In the genomic region with DNA sequence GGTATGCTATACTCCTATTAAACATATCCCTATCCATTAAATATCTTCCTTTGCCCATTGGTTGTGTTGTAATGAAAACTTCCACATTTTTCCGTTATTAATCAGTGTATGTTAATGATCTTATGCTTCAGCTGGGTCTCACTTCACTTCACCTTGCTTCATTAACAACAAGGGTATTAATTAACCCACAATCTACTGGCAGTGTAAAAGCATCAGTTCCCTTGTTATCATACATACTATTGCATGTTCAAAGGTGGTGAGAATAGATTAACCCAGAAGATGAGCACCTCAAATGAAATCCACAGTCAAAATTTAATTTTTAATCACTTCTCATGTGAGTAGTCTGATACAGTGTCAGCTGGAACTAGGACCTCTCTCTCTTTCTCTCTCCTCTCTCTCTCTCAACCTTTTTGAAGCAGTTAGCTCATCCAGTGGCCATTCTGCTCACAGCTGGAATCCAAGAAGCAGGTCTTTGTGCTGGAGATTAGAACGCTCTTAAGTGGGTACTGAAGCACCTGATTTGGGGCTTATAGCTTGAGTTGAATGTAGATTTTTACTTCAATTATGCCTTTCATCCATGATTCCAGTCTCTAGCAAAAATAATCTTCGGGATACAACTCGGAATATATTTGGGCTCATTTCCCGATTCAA, we compare ENCODE assay signal across 30 cellular contexts.
DNase-seq lines count a peak whose midpoint lies in the region; ATAC-seq and TF ChIP-seq lines count a peak whose summit lies in the region.
"Had no signal": no experiment of that assay in that cellular context is flagged by ENCODE, and none has a peak within 500 bp of the region (broad histone marks: within the 10 kb centered on the region; RNA-seq: fewer than 3 reads in every experiment).

No MANE protein-coding gene starts in this region.

- 0 out of 2 replicates have a peak overlapping the region, but pooled peaks have one; percentile 18 for H3K27ac ChIP-seq in GM23338 (ENCODE audit: low read depth)
- H3K27ac ChIP-seq in dorsolateral prefrontal cortex: peak overlapping the region; percentile 6 to 96 (median 83)
- H3K27ac ChIP-seq in neural cell (ENCODE audit: low read length): peak overlapping the region; percentile 19
- no peak overlapping the region for H3K27ac ChIP-seq in tibial artery
- H3K27ac ChIP-seq in prostate gland: no peak overlapping the region
- H3K27ac ChIP-seq: cardiac muscle cell, HL-60, ovary, PC-9, sigmoid colon, thoracic aorta had no signal

- H3K9me2 ChIP-seq in GM23338 (ENCODE audit: insufficient read depth) (no peaks in the 10 kb centered on the region), neural cell (ENCODE audit: insufficient read depth, low read length) (no peaks in the 10 kb centered on the region)

- WGBS in prostate gland: 94% methylated on average over 5 of the region's 5 CpGs

- 0 out of 3 replicates have a peak, but pooled peaks cover 4% of the 10 kb centered on the region for H3K9me3 Mint-ChIP-seq in GM23338
- no peaks in the 10 kb centered on the region for H3K9me3 Mint-ChIP-seq in activated naive CD4-positive, alpha-beta T cell treated with anti-CD3 and anti-CD28 coated beads, Interleukin-2, amount 10 ng/mL, durations not matched to agents 7 days and 5 days
- H3K9me3 Mint-ChIP-seq: CD4-positive, CD25-positive, alpha-beta regulatory T cell; naive B cell; stimulated activated effector memory CD8-positive, alpha-beta T cell treated with anti-CD3 and anti-CD28 coated beads, Interleukin-12 subunit alpha, Interleukin-12 subunit beta, amount 100 ng/mL, for 72 hours had no signal

- POLR2A ChIA-PET in GM10248 (lab: Yijun Ruan, JAX): no interaction called here

- TF ChIP-seq POLR2A in prostate gland (IDR thresholded peaks at IDR 0.05): no peak

- DNase-seq in GM23338 (ENCODE audit: low spot score) (peak; percentile 68), NCI-H1930 (lab: John Stamatoyannopoulos, UW) (peak; percentile 14 to 54), dorsolateral prefrontal cortex (no peak), GM10248 (ENCODE audit: extremely low spot score) (no peak), tibial artery (no peak), prostate gland (ENCODE audit: low spot score) (no peak)
- DNase-seq in activated naive CD4-positive, alpha-beta T cell treated with anti-CD3 and anti-CD28 coated beads, Interleukin-2, amount 10 ng/mL, durations not matched to agents 7 days and 5 days: no peak
- DNase-seq: activated CD4-positive, alpha-beta T cell treated with anti-CD3 and anti-CD28 coated beads, Interleukin-2, amount 50 U/mL, for 1 hour; activated CD8-positive, alpha-beta memory T cell treated with anti-CD3 and anti-CD28 coated beads, Interleukin-2, amount 50 U/mL, for 4 hours; activated effector memory CD4-positive, alpha-beta T cell treated with Interleukin-2 at 50 U/mL for 16 hours; amniotic stem cell; CD4-positive, CD25-positive, alpha-beta regulatory T cell; DMS153; effector CD4-positive, alpha-beta T cell; islet precursor cell; mammary epithelial cell; naive B cell; NCI-H2081 treated with DMSO at 0.1 percent for 48 hours; NCI-H82; ovary; PC-9; SIG-M5; sigmoid colon; T-helper 1 cell had no signal

- peak overlapping the region; percentile 42 for H3K4me3 Mint-ChIP-seq in GM23338
- H3K4me3 Mint-ChIP-seq in activated naive CD4-positive, alpha-beta T cell treated with anti-CD3 and anti-CD28 coated beads, Interleukin-2, amount 10 ng/mL, durations not matched to agents 7 days and 5 days: no peak overlapping the region
- H3K4me3 Mint-ChIP-seq: CD4-positive, CD25-positive, alpha-beta regulatory T cell; naive B cell; stimulated activated effector memory CD8-positive, alpha-beta T cell treated with anti-CD3 and anti-CD28 coated beads, Interleukin-12 subunit alpha, Interleukin-12 subunit beta, amount 100 ng/mL, for 72 hours had no signal

- H3K4me1 ChIP-seq in GM23338 (ENCODE audit: insufficient read depth) (peaks cover 23% of the 10 kb centered on the region), tibial artery (no peaks in the 10 kb centered on the region), prostate gland (replicated peaks) (no peaks in the 10 kb centered on the region)
- H3K4me1 ChIP-seq: sigmoid colon had no signal

- no peak overlapping the region for H3K4me3 ChIP-seq in GM23338
- peak overlapping the region in 42 of 59 donors; percentile 0 to 94 (median 34) for H3K4me3 ChIP-seq in dorsolateral prefrontal cortex
- peak overlapping the region; percentile 31 for H3K4me3 ChIP-seq in neural cell (ENCODE audit: low read length)
- H3K4me3 ChIP-seq in tibial artery: no peak overlapping the region
- H3K4me3 ChIP-seq in prostate gland: no peak overlapping the region
- H3K4me3 ChIP-seq: cardiac muscle cell, HAP-1, ovary, PC-9, sigmoid colon, thoracic aorta had no signal

- no peak overlapping the region for H3K9ac ChIP-seq in neural cell (ENCODE audit: low read length)

- peak overlapping the region; percentile 40 for H3K4me2 ChIP-seq in GM23338
- peak overlapping the region; percentile 47 for H3K4me2 ChIP-seq in neural cell (ENCODE audit: low read length)
- H3K4me2 ChIP-seq: PC-9 had no signal

- H4K20me1 ChIP-seq in GM23338 (replicated peaks; ENCODE audit: insufficient read depth) (no peaks in the 10 kb centered on the region), neural cell (ENCODE audit: insufficient read depth) (no peaks in the 10 kb centered on the region)

- H3K4me1 Mint-ChIP-seq in GM23338: peaks cover 35% of the 10 kb centered on the region
- H3K4me1 Mint-ChIP-seq in activated naive CD4-positive, alpha-beta T cell treated with anti-CD3 and anti-CD28 coated beads, Interleukin-2, amount 10 ng/mL, durations not matched to agents 7 days and 5 days: peaks cover 10% of the 10 kb centered on the region
- H3K4me1 Mint-ChIP-seq: CD4-positive, CD25-positive, alpha-beta regulatory T cell; naive B cell had no signal

- H3K79me2 ChIP-seq in GM23338 (replicated peaks; ENCODE audit: insufficient read depth) (no peaks in the 10 kb centered on the region), neural cell (replicated peaks; ENCODE audit: insufficient read depth, low read length) (peaks cover 50% of the 10 kb centered on the region)

- peaks cover 15% of the 10 kb centered on the region for H3K36me3 Mint-ChIP-seq in GM23338 (ENCODE audit: low read depth)
- no peaks in the 10 kb centered on the region for H3K36me3 Mint-ChIP-seq in activated naive CD4-positive, alpha-beta T cell treated with anti-CD3 and anti-CD28 coated beads, Interleukin-2, amount 10 ng/mL, durations not matched to agents 7 days and 5 days
- H3K36me3 Mint-ChIP-seq: CD4-positive, CD25-positive, alpha-beta regulatory T cell; naive B cell; stimulated activated effector memory CD8-positive, alpha-beta T cell treated with anti-CD3 and anti-CD28 coated beads, Interleukin-12 subunit alpha, Interleukin-12 subunit beta, amount 100 ng/mL, for 72 hours had no signal

- intact Hi-C loops in dorsolateral prefrontal cortex (cut with DNase I) (no loop called here), tibial artery (cut with DNase I; ENCODE audit: low total_unique reads) (no loop called here), prostate gland (cut with DNase I) (no loop called here)

- no peaks in the 10 kb centered on the region for H3K36me3 ChIP-seq in GM23338 (ENCODE audit: insufficient read depth)
- H3K36me3 ChIP-seq in neural cell (ENCODE audit: insufficient read depth, low read length): no peaks in the 10 kb centered on the region
- H3K36me3 ChIP-seq in tibial artery: peaks cover 4 to 16% (median 12%) of the 10 kb centered on the region in 3 donors
- no peaks in the 10 kb centered on the region for H3K36me3 ChIP-seq in prostate gland
- H3K36me3 ChIP-seq: cardiac muscle cell, HAP-1, ovary, sigmoid colon had no signal

- TF ChIP-seq EP300 in neural cell (conservative IDR thresholded peaks at IDR 0.05; ENCODE audit: poor library complexity, severe bottlenecking): no peak

- TF ChIP-seq CTCF in GM23338 (conservative IDR thresholded peaks at IDR 0.05; ENCODE audit: low read depth in 2 of 2) (no peak), dorsolateral prefrontal cortex (IDR thresholded peaks at IDR 0.05 in 54 of 56, conservative IDR thresholded peaks at IDR 0.05 in 2 of 56; ENCODE audit: low read depth in 1 of 56, partially characterized antibody in 56 of 56) (no peak), neural cell (IDR thresholded peaks at IDR 0.05; ENCODE audit: poor library complexity, severe bottlenecking) (no peak), GM10248 (IDR thresholded peaks at IDR 0.05; ENCODE audit: control extremely low read depth, extremely low read depth, low read depth, missing control alignments) (no peak), tibial artery (IDR thresholded peaks at IDR 0.05) (no peak), prostate gland (IDR thresholded peaks at IDR 0.05) (no peak)

- H3F3A ChIP-seq in GM23338 (replicated peaks; ENCODE audit: low read depth) (no peaks in the 10 kb centered on the region), neural cell (ENCODE audit: insufficient read depth, low read length, poor library complexity, severe bottlenecking) (peaks cover 9% of the 10 kb centered on the region)

- H2AFZ ChIP-seq in GM23338: no peak overlapping the region
- H2AFZ ChIP-seq in neural cell (ENCODE audit: low read depth, low read length): no peak overlapping the region
- H2AFZ ChIP-seq: PC-9 had no signal

- peak; percentile 95 for ATAC-seq in GM23338
- ATAC-seq: stimulated activated effector memory CD8-positive, alpha-beta T cell treated with anti-CD3 and anti-CD28 coated beads, Interleukin-12 subunit alpha, Interleukin-12 subunit beta, amount 100 ng/mL, for 72 hours had no signal

- H3K27me3 Mint-ChIP-seq in GM23338 (ENCODE audit: insufficient read depth, low read depth, poor library complexity): no peaks in the 10 kb centered on the region
- H3K27me3 Mint-ChIP-seq in activated naive CD4-positive, alpha-beta T cell treated with anti-CD3 and anti-CD28 coated beads, Interleukin-2, amount 10 ng/mL, durations not matched to agents 7 days and 5 days: peaks cover 9% of the 10 kb centered on the region
- H3K27me3 Mint-ChIP-seq: naive B cell had no signal

- H3K9me3 ChIP-seq in neural cell (ENCODE audit: low read length): no peaks in the 10 kb centered on the region
- H3K9me3 ChIP-seq in tibial artery: no peaks in the 10 kb centered on the region
- no peaks in the 10 kb centered on the region for H3K9me3 ChIP-seq in prostate gland
- H3K9me3 ChIP-seq: HAP-1, ovary, sigmoid colon, thoracic aorta had no signal

- TF ChIP-seq RAD21 in neural cell (conservative IDR thresholded peaks at IDR 0.05): no peak

- peak overlapping the region; percentile 46 for H3K27ac Mint-ChIP-seq in GM23338
- H3K27ac Mint-ChIP-seq in activated naive CD4-positive, alpha-beta T cell treated with anti-CD3 and anti-CD28 coated beads, Interleukin-2, amount 10 ng/mL, durations not matched to agents 7 days and 5 days: no peak overlapping the region
- H3K27ac Mint-ChIP-seq: CD4-positive, CD25-positive, alpha-beta regulatory T cell; naive B cell; stimulated activated effector memory CD8-positive, alpha-beta T cell treated with anti-CD3 and anti-CD28 coated beads, Interleukin-12 subunit alpha, Interleukin-12 subunit beta, amount 100 ng/mL, for 72 hours had no signal

- H3K27me3 ChIP-seq in GM23338 (ENCODE audit: insufficient read depth) (no peaks in the 10 kb centered on the region), dorsolateral prefrontal cortex (no peaks in the 10 kb centered on the region), neural cell (ENCODE audit: insufficient read depth, low read depth, low read length) (no peaks in the 10 kb centered on the region), tibial artery (no peaks in the 10 kb centered on the region), prostate gland (replicated peaks; ENCODE audit: insufficient read depth) (no peaks in the 10 kb centered on the region)
- H3K27me3 ChIP-seq: cardiac muscle cell, ovary, sigmoid colon had no signal

- CTCF ChIA-PET in GM10248 (lab: Yijun Ruan, JAX): no interaction called here
- CTCF ChIA-PET in activated naive CD4-positive, alpha-beta T cell treated with anti-CD3 and anti-CD28 coated beads, Interleukin-2, amount 10 ng/mL, durations not matched to agents 7 days and 5 days (lab: Charles Lee): no interaction called here

Comparison
In these comparisons a context has a peak if more than half of its experiments do, and no peak if none do; other contexts are left out.
1. DNase-seq: peak in GM23338 (single experiment) and NCI-H1930 (2 of 2); none in dorsolateral prefrontal cortex (0 of 10), GM10248 (single experiment), tibial artery (0 of 2), prostate gland (single experiment) and activated naive CD4-positive, alpha-beta T cell treated with anti-CD3 and anti-CD28 coated beads, Interleukin-2, amount 10 ng/mL, durations not matched to agents 7 days and 5 days (single experiment).
2. H3K27ac ChIP-seq: peak in GM23338 (single experiment), dorsolateral prefrontal cortex (59 of 59) and neural cell (single experiment); none in tibial artery (0 of 2) and prostate gland (0 of 2).
3. H3K4me3 ChIP-seq: peak in dorsolateral prefrontal cortex (42 of 59) and neural cell (single experiment); none in GM23338 (single experiment), tibial artery (0 of 2) and prostate gland (0 of 2).